ENCODE assay signal across 8 cellular contexts in genomic region chr7:23474098-23474828, GRCh38. TPM values are rescaled to one million over a fixed set of nuclear protein-coding genes. Genes with fewer than 3 reads are reported as not detected.
A peak's percentile ranks its signal among the peaks of the same experiment; 100 is the strongest.
DNase-seq lines count a peak whose midpoint lies in the region; ATAC-seq and TF ChIP-seq lines count a peak whose summit lies in the region.

No MANE protein-coding gene starts in this region.

- H3K27me3 ChIP-seq in GM23338 (ENCODE audit: insufficient read depth), result no peaks in the 10 kb centered on the region

- H3K36me3 Mint-ChIP-seq in GM23338 (ENCODE audit: low read depth), result peaks cover 5% of the 10 kb centered on the region
- H3K36me3 Mint-ChIP-seq in activated naive CD4-positive, alpha-beta T cell treated with anti-CD3 and anti-CD28 coated beads, Interleukin-2, amount 10 ng/mL, durations not matched to agents 7 days and 5 days, result peaks cover 4% of the 10 kb centered on the region

- H4K20me1 ChIP-seq in GM23338 (replicated peaks; ENCODE audit: insufficient read depth) (no peaks in the 10 kb centered on the region), OCI-LY7 (ENCODE audit: insufficient read depth, low read length) (no peaks in the 10 kb centered on the region)

- no TSS peak for BruUV-seq in OCI-LY7 (replicated peaks; lab: Mats Ljungman, UMichigan)

- H2AFZ ChIP-seq in GM23338 (no peak overlapping the region), OCI-LY7 (ENCODE audit: low read length) (peak overlapping the region; percentile 53; the same call in 1 of the 2 replicates)

- peak overlapping the region; percentile 97 for H3K27ac Mint-ChIP-seq in GM23338
- H3K27ac Mint-ChIP-seq in activated naive CD4-positive, alpha-beta T cell treated with anti-CD3 and anti-CD28 coated beads, Interleukin-2, amount 10 ng/mL, durations not matched to agents 7 days and 5 days, result peak overlapping the region; percentile 16

- H3K9me3 ChIP-seq in OCI-LY7 (ENCODE audit: low read length), result no peaks in the 10 kb centered on the region

- peaks cover 3% of the 10 kb centered on the region; the same call in 2 of the 3 replicates for H3K9me3 Mint-ChIP-seq in GM23338
- no peaks in the 10 kb centered on the region for H3K9me3 Mint-ChIP-seq in activated naive CD4-positive, alpha-beta T cell treated with anti-CD3 and anti-CD28 coated beads, Interleukin-2, amount 10 ng/mL, durations not matched to agents 7 days and 5 days

- peak; percentile 45; the same call in 1 of the 2 replicates for TF ChIP-seq EP300 in Ishikawa (IDR thresholded peaks at IDR 0.05; ENCODE audit: borderline replicate concordance)

- peaks cover 25% of the 10 kb centered on the region for H3K4me1 Mint-ChIP-seq in GM23338
- peaks cover 32% of the 10 kb centered on the region for H3K4me1 Mint-ChIP-seq in activated naive CD4-positive, alpha-beta T cell treated with anti-CD3 and anti-CD28 coated beads, Interleukin-2, amount 10 ng/mL, durations not matched to agents 7 days and 5 days

- no peaks in the 10 kb centered on the region for H3F3A ChIP-seq in GM23338 (replicated peaks; ENCODE audit: low read depth)

- DNase-seq in GM23338 (ENCODE audit: low spot score), result peak; percentile 99
- peak; percentile 99 for DNase-seq in OCI-LY7 (ENCODE audit: low spot score)
- peak; percentile 89 for DNase-seq in activated naive CD4-positive, alpha-beta T cell treated with anti-CD3 and anti-CD28 coated beads, Interleukin-2, amount 10 ng/mL, durations not matched to agents 7 days and 5 days
- DNase-seq in left ventricle myocardium superior, result peak; percentile 76
- DNase-seq in skeletal muscle cell (ENCODE audit: low read depth), result peak; percentile 91
- DNase-seq in AML-193 (lab: John Stamatoyannopoulos, UW), result no peak

- TF ChIP-seq CTCF in GM23338 (conservative IDR thresholded peaks at IDR 0.05; ENCODE audit: low read depth in 2 of 2), result no peak
- no peak for TF ChIP-seq CTCF in OCI-LY7 (conservative IDR thresholded peaks at IDR 0.05; ENCODE audit: low read length)

- ATAC-seq in GM23338 (peak; percentile 65), left ventricle myocardium superior (peak; percentile 80)

- intact Hi-C loops in OCI-LY7 (cut with micrococcal nuclease; ENCODE audit: unreplicated experiment), result loop anchor here (1.0 to 10.0 kb wide), 5 partner anchors 17 to 1029 kb away; partner anchors contain the start of gene HYCC1
- intact Hi-C loops in left ventricle myocardium superior (cut with micrococcal nuclease), result no loop called here

- H3K4me3 ChIP-seq in GM08714 (ENCODE audit: low read length) (peak overlapping the region; percentile 90), GM23338 (peak overlapping the region; percentile 64), OCI-LY7 (ENCODE audit: low read depth, low read length, poor library complexity, severe bottlenecking) (peak overlapping the region; percentile 85), skeletal muscle cell (ENCODE audit: low read depth, low read length) (peak overlapping the region; percentile 70)

- H3K79me2 ChIP-seq in GM23338 (replicated peaks; ENCODE audit: insufficient read depth), result peaks cover 66% of the 10 kb centered on the region
- peaks cover 70% of the 10 kb centered on the region for H3K79me2 ChIP-seq in OCI-LY7 (ENCODE audit: insufficient read depth, low read depth, low read length)

- H3K4me1 ChIP-seq in GM23338 (ENCODE audit: insufficient read depth), result peaks cover 27% of the 10 kb centered on the region
- H3K4me1 ChIP-seq in OCI-LY7 (ENCODE audit: insufficient read depth, low read length, poor library complexity, severe bottlenecking), result peaks cover 28% of the 10 kb centered on the region

- CTCF ChIA-PET in OCI-LY7 (lab: Charles Lee; ENCODE audit: unreplicated experiment), result no interaction called here
- CTCF ChIA-PET in activated naive CD4-positive, alpha-beta T cell treated with anti-CD3 and anti-CD28 coated beads, Interleukin-2, amount 10 ng/mL, durations not matched to agents 7 days and 5 days (lab: Charles Lee), result interaction anchor here (1.0 kb wide), 1 partner anchor 201 kb away, joined by 3 read pairs; no protein-coding TSS in a partner anchor

- H3K36me3 ChIP-seq in GM23338 (ENCODE audit: insufficient read depth), result no peaks in the 10 kb centered on the region
- no peaks in the 10 kb centered on the region for H3K36me3 ChIP-seq in OCI-LY7 (ENCODE audit: insufficient read depth, low read length)

- TF ChIP-seq RAD21 in Ishikawa (IDR thresholded peaks at IDR 0.05; ENCODE audit: low read depth), result no peak

- H3K27me3 Mint-ChIP-seq in GM23338 (ENCODE audit: insufficient read depth, low read depth, poor library complexity), result peaks cover 18% of the 10 kb centered on the region
- peaks cover 79% of the 10 kb centered on the region for H3K27me3 Mint-ChIP-seq in activated naive CD4-positive, alpha-beta T cell treated with anti-CD3 and anti-CD28 coated beads, Interleukin-2, amount 10 ng/mL, durations not matched to agents 7 days and 5 days

- H3K27ac ChIP-seq in GM23338 (ENCODE audit: low read depth) (peak overlapping the region; percentile 99), OCI-LY7 (ENCODE audit: low read depth, low read length, poor library complexity, severe bottlenecking) (peak overlapping the region; percentile 90)

- POLR2A ChIA-PET in OCI-LY7 (lab: Charles Lee), result interaction anchor here (1.0 to 3.6 kb wide), 6 partner anchors 13 to 171 kb away, joined by 3 to 27 read pairs (median 4); no protein-coding TSS in a partner anchor

- no peaks in the 10 kb centered on the region for H3K9me2 ChIP-seq in GM23338 (ENCODE audit: insufficient read depth)
- no peaks in the 10 kb centered on the region for H3K9me2 ChIP-seq in OCI-LY7 (ENCODE audit: insufficient read depth, low read length)

- H3K4me2 ChIP-seq in GM23338, result peak overlapping the region; percentile 80
- peak overlapping the region; percentile 100 for H3K4me2 ChIP-seq in OCI-LY7 (ENCODE audit: low read length)

- H3K4me3 Mint-ChIP-seq in GM23338, result peak overlapping the region; percentile 84
- peak overlapping the region; percentile 68 for H3K4me3 Mint-ChIP-seq in activated naive CD4-positive, alpha-beta T cell treated with anti-CD3 and anti-CD28 coated beads, Interleukin-2, amount 10 ng/mL, durations not matched to agents 7 days and 5 days

TF ChIP-seq in GM23338, 12 proteins besides CTCF, POLR2A, EP300 and RAD21 (continues in another document):
- TF ChIP-seq POLR2AphosphoS5 (IDR thresholded peaks at IDR 0.05; ENCODE audit: low read depth), result peak; percentile 71
- TF ChIP-seq STAT1 (IDR thresholded peaks at IDR 0.05; ENCODE audit: unreplicated experiment), result no peak
- TF ChIP-seq ZNF331 (CRISPR knock-in tag; IDR thresholded peaks at IDR 0.05; ENCODE audit: low read depth), result no peak
- TF ChIP-seq CREB1 (CRISPR knock-in tag; IDR thresholded peaks at IDR 0.05; ENCODE audit: low read depth), result peak; percentile 57; the same call in 1 of the 2 replicates

TF ChIP-seq in Ishikawa, 13 proteins besides CTCF, POLR2A, EP300 and RAD21 (continues in another document):
- TF ChIP-seq, protein P1, sequence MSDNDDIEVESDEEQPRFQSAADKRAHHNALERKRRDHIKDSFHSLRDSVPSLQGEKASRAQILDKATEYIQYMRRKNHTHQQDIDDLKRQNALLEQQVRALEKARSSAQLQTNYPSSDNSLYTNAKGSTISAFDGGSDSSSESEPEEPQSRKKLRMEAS (IDR thresholded peaks at IDR 0.05), result peak; percentile 90
- TF ChIP-seq TEAD4 (IDR thresholded peaks at IDR 0.05) (0 out of 2 replicates have a peak, but pooled peaks have one; percentile 28), EGR1 (IDR thresholded peaks at IDR 0.05) (peak; percentile 61; the same call in 1 of the 2 replicates), CEBPB (IDR thresholded peaks at IDR 0.05) (peak; percentile 93), NFIC (IDR thresholded peaks at IDR 0.05) (peak; percentile 54), REST (IDR thresholded peaks at IDR 0.05; ENCODE audit: low read depth) (no peak), FOXM1 (IDR thresholded peaks at IDR 0.05; ENCODE audit: borderline replicate concordance, low read depth) (no peak), YY1 (IDR thresholded peaks at IDR 0.05; ENCODE audit: low read depth) (peak; percentile 26; the same call in 1 of the 2 replicates), TCF12 (IDR thresholded peaks at IDR 0.05; ENCODE audit: low read depth) (peak; percentile 47)

RNA-seq across cellular contexts. Expression of gene IGF2BP3, which starts 4.0 kb away (rescaled TPM):
- total RNA-seq in GM23338 (2014; rRNA removed; shearing (Covaris generic)), result 183 and 209 TPM in 2 replicates
- 47.1 and 52.0 TPM in 2 replicates for polyA plus RNA-seq in GM23338 (2016; fragmentation: Nextera tagmentation; extraction: Ambion mirVana)
- 41.1 and 48.7 TPM in 2 replicates for total RNA-seq in OCI-LY7 (2014; rRNA removed; shearing (Covaris generic))
- total RNA-seq in OCI-LY7 (2022) (94.3 and 108 TPM in 2 replicates), left ventricle myocardium superior (not detected)

RNA-seq across cellular contexts. Expression of gene TRA2A, which starts 57.5 kb away (rescaled TPM):
- total RNA-seq in GM23338 (2014; rRNA removed; shearing (Covaris generic)), result 82.6 and 118 TPM in 2 replicates
- 271 and 274 TPM in 2 replicates for polyA plus RNA-seq in GM23338 (2016; fragmentation: Nextera tagmentation; extraction: Ambion mirVana)
- 41.4 and 44.9 TPM in 2 replicates for total RNA-seq in OCI-LY7 (2014; rRNA removed; shearing (Covaris generic))
- total RNA-seq in OCI-LY7 (2022) (129 TPM in 2 replicates), left ventricle myocardium superior (29.5 TPM)

Comparison
In these comparisons a context has a peak if more than half of its experiments do, and no peak if none do; other contexts are left out.
1. DNase-seq: peak in GM23338 (single experiment), OCI-LY7 (single experiment), activated naive CD4-positive, alpha-beta T cell treated with anti-CD3 and anti-CD28 coated beads, Interleukin-2, amount 10 ng/mL, durations not matched to agents 7 days and 5 days (single experiment), left ventricle myocardium superior (single experiment) and skeletal muscle cell (single experiment); none in AML-193 (0 of 2).
2. RNA of gene IGF2BP3, which starts 4.0 kb away (total RNA-seq): 183 to 209 TPM in GM23338 and 41.1 to 108 TPM in OCI-LY7; not detected in left ventricle myocardium superior (single experiment); every median in the first group is over 10 times any median in the second.
3. Peak in every context shown above with its lines, with median percentiles within 50 percentile points of each other: H3K4me3 ChIP-seq.